ENCODE assay signal across 8 cellular contexts in genomic region chr7:74454948-74455804, GRCh38. TPM values are rescaled to one million over a fixed set of nuclear protein-coding genes. Genes with fewer than 3 reads are reported as not detected.
A peak's percentile ranks its signal among the peaks of the same experiment; 100 is the strongest.
DNase-seq lines count a peak whose midpoint lies in the region; ATAC-seq and TF ChIP-seq lines count a peak whose summit lies in the region.

No MANE protein-coding gene starts in this region.

- H3K27me3 Mint-ChIP-seq in HFFc6 (ENCODE audit: insufficient read depth), result no peaks in the 10 kb centered on the region

- H3K36me3 ChIP-seq in adrenal gland (replicated peaks in 1 of 2) (no peaks in the 10 kb centered on the region), gastrocnemius medialis (no peaks in the 10 kb centered on the region)

- peaks cover 31% of the 10 kb centered on the region for H3K4me1 Mint-ChIP-seq in HFFc6 (ENCODE audit: low read depth)

- H3K4me3 ChIP-seq in adrenal gland, result peak overlapping the region in 2 of 4 donors; percentile 86 to 89
- H3K4me3 ChIP-seq in gastrocnemius medialis, result peak overlapping the region; percentile 62 to 96 (median 83)

- H3K9me3 ChIP-seq in adrenal gland (replicated peaks in 1 of 3) (no peaks in the 10 kb centered on the region), gastrocnemius medialis (no peaks in the 10 kb centered on the region)

- no peaks in the 10 kb centered on the region for H3K27me3 ChIP-seq in adrenal gland
- H3K27me3 ChIP-seq in gastrocnemius medialis, result no peaks in the 10 kb centered on the region

- H3K4me1 ChIP-seq in adrenal gland (replicated peaks in 1 of 2) (peaks cover 21 to 22% of the 10 kb centered on the region in 2 donors), gastrocnemius medialis (peaks cover 40 to 45% of the 10 kb centered on the region in 2 donors)

- intact Hi-C loops in adrenal gland (cut with DNase I), result no loop called here
- intact Hi-C loops in gastrocnemius medialis (cut with DNase I; ENCODE audit: low total_unique reads), result loop anchor here (5.0 kb wide), 1 partner anchor 202 kb away; the partner anchor contains the start of gene GTF2I

- peak overlapping the region; percentile 69 for H3K4me3 Mint-ChIP-seq in HFFc6

- DNase-seq in HFFc6 (no peak), adrenal gland (peak; percentile 66 to 89 (median 81)), hypothalamus (lab: John Stamatoyannopoulos, UW) (peak in 35 of 51 donors; percentile 14 to 70 (median 49)), gastrocnemius medialis (peak; percentile 79 to 91), MV-4-11 (lab: John Stamatoyannopoulos, UW) (no peak), cerebellar nuclear complex (lab: John Stamatoyannopoulos, UW) (no peak)
- DNase-seq in stimulated activated CD4-positive, alpha-beta T cell treated with anti-CD3 and anti-CD28 coated beads, Interleukin-15, amount 100 ng/mL, for 24 hours, result no peak

- TF ChIP-seq CTCF in HFFc6 (IDR thresholded peaks at IDR 0.05), result no peak
- no peak for TF ChIP-seq CTCF in adrenal gland (IDR thresholded peaks at IDR 0.05)
- no peak for TF ChIP-seq CTCF in gastrocnemius medialis (IDR thresholded peaks at IDR 0.05 in 4 of 5, conservative IDR thresholded peaks at IDR 0.05 in 1 of 5)

- H3K9me3 Mint-ChIP-seq in HFFc6, result no peaks in the 10 kb centered on the region

- H3K27ac Mint-ChIP-seq in HFFc6, result peak overlapping the region; percentile 77

- no peaks in the 10 kb centered on the region for H3K36me3 Mint-ChIP-seq in HFFc6 (ENCODE audit: low read depth)

- ATAC-seq in gastrocnemius medialis (peak; percentile 59 to 62), HG02642 (IDR thresholded peaks at IDR 0.05; ENCODE audit: poor library complexity, unreplicated experiment) (no peak)

- H3K27ac ChIP-seq in adrenal gland (peak overlapping the region; percentile 71 to 96 (median 92)), gastrocnemius medialis (peak overlapping the region; percentile 93 to 100 (median 100))

- WGBS in adrenal gland, 4 donors, result 44 to 53% (median 48%) methylated on average over 15 to 24 of the region's 24 CpGs

- TF ChIP-seq POLR2A in adrenal gland (IDR thresholded peaks at IDR 0.05), result peak; percentile 52 to 83
- TF ChIP-seq POLR2A in gastrocnemius medialis (IDR thresholded peaks at IDR 0.05), result peak; percentile 92 to 95

- in situ Hi-C loops in gastrocnemius medialis (cut with MboI; ENCODE audit: low sequenced_read_pairs in 4 of 4), result no loop called here

RNA-seq across cellular contexts. Expression of gene GTF2IRD1, which starts 1.5 kb away (rescaled TPM):
- 10 to 100 TPM; 19.7 to 24.6 (median 22.4) TPM for total RNA-seq in HFFc6 (2021; fragmentation: NEBNext Ultra II Directional; extraction: Animal tissue kit (Norgen Biotek cat#: 25700))
- total RNA-seq in adrenal gland, result 10 to 100 TPM; 19.7 to 41.3 (median 25.5) TPM
- polyA plus RNA-seq in adrenal gland, result 10 to 100 TPM; 20.5 to 28.0 (median 27.8) TPM
- total RNA-seq in gastrocnemius medialis, result 100 to 1,000 TPM in 1 of 4 donors, 10 to 100 TPM in 3; 42.9 to 109 (median 77.0) TPM

Comparison
In these comparisons a context has a peak if more than half of its experiments do, and no peak if none do; other contexts are left out.
1. DNase-seq: peak in adrenal gland (7 of 7), hypothalamus (35 of 51) and gastrocnemius medialis (2 of 2); none in HFFc6 (single experiment), MV-4-11 (single experiment), cerebellar nuclear complex (0 of 2) and stimulated activated CD4-positive, alpha-beta T cell treated with anti-CD3 and anti-CD28 coated beads, Interleukin-15, amount 100 ng/mL, for 24 hours (single experiment).